1 cellular context compared by ENCODE assay signal in the genomic region with DNA sequence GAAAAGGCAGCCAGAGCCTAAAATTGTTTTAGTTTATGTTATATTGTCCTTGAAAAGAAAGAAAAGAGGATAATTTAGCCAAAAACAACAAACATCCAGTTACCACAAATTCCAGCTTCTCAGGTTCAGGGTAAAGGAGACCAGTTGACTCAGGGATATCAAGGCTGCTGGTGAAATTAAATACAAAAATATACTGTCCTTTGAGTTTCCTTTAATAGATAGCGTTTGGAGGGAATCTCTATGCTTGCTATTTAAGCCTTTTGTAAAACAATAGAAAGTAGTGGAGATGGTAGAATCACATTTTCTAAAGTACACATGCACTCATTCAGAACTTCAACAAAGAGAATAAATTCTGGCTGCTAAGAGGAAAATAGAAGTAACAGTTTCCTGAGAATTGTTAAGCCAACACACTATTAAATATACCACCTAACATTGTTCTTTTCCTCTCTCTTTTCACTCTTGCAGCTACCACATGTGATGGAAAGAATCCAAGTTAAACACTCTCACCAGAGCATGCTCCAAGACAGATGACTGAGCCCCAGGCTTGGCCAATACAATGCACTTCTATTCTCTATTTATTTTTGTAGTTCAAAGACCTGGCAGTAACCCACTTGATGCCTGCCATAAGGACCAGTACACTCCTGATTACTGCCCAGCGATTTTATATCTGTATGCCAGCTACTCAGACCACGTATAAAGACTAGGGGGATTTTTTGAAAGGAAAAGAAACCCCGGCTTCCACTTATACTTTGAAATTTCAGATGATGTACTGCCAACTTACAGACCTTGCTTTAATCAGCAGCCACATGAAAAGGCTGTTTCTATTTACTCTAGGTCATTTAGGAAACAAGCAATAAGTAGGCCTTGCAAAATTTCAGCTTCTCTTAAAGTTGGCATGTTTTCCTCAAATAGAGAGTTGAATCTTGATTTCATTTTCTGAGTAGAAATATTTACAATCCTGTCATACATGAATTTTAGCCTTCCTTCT.
TF ChIP-seq lines count a peak whose summit lies in the region.

No MANE protein-coding gene starts in this region.

TF ChIP-seq in H1, 55 proteins besides CTCF, POLR2A, EP300 and RAD21:
- TF ChIP-seq, protein P1, sequence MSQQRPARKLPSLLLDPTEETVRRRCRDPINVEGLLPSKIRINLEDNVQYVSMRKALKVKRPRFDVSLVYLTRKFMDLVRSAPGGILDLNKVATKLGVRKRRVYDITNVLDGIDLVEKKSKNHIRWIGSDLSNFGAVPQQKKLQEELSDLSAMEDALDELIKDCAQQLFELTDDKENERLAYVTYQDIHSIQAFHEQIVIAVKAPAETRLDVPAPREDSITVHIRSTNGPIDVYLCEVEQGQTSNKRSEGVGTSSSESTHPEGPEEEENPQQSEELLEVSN (IDR thresholded peaks at IDR 0.05), result no peak
- TF ChIP-seq PHF8 (conservative IDR thresholded peaks at IDR 0.05; ENCODE audit: low read depth, low read length), result no peak
